In the genomic region with DNA sequence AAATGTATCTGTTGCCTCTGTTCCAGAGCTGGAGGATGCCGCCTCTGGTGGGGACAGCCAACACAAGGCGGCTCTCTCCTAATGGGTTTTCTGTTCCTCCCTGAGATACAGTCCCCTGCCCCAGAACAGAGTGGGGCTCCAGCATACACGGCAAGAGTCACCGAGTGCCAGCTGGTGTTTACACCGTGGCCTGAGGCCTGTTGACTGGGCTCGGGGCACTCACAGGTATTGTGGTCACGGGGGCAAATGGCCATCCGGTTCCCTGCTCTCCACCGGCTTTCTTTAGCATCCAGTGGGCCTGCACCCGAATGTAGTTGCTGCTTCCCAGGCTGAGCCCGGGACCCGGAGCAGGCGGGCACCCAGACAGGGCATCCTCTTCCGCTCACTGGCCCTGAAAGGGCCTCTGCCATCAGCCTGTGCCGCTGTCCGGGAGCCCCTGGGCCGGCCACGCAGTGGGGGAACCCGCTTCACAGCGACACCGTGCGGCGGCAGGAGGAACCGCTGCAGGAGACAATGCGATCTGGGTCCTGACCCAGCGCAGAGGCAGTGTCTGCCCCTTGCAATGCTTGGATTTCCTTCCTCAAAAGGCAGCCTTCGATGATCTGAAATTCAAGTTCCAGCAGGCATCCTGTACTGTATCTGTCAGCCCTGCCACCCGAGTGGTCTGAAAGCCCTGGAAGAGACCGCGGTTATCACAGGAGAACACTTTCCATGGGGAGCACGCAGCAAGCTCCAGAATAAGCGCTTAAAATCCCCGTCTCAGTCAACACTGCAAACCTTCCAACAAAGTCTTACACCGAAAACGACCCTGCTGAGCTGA, we compare ENCODE assay signal across 9 cellular contexts. TPM values are rescaled to one million over a fixed set of nuclear protein-coding genes. Genes with fewer than 3 reads are reported as not detected.
DNase-seq lines count a peak whose midpoint lies in the region; ATAC-seq and TF ChIP-seq lines count a peak whose summit lies in the region.
"Had no signal": no experiment of that assay in that cellular context is flagged by ENCODE, and none has a peak within 500 bp of the region (broad histone marks: within the 10 kb centered on the region; RNA-seq: fewer than 3 reads in every experiment).

No MANE protein-coding gene starts in this region.

- no peaks in the 10 kb centered on the region for H3K4me1 ChIP-seq in KMS-11 (ENCODE audit: low read depth, poor library complexity, severe bottlenecking)

- peak; percentile 93 for ATAC-seq in left lobe of liver
- no peak for ATAC-seq in HG02970 (IDR thresholded peaks at IDR 0.05; ENCODE audit: low FRiP score, unreplicated experiment)
- no peak for ATAC-seq in GM21737 (IDR thresholded peaks at IDR 0.05; ENCODE audit: unreplicated experiment)

- no peaks in the 10 kb centered on the region for H4K20me1 ChIP-seq in KMS-11 (ENCODE audit: insufficient read depth)

- H2AFZ ChIP-seq in KMS-11 (ENCODE audit: low read depth) = no peak overlapping the region

- TF ChIP-seq CTCF in KMS-11 (conservative IDR thresholded peaks at IDR 0.05; ENCODE audit: low read depth, low read length) (peak; percentile 88), cardiac fibroblast (IDR thresholded peaks at IDR 0.05; ENCODE audit: low read depth, low read length) (peak; percentile 94)

- DNase-seq in DMS53 (lab: John Stamatoyannopoulos, UW) (peak; percentile 76), cardiac fibroblast (ENCODE audit: low read depth in 2 of 2) (peak; percentile 28 to 45), left lobe of liver (ENCODE audit: low spot score) (no peak)
- peak; percentile 73 for DNase-seq in activated CD4-positive, CD25-positive, alpha-beta regulatory T cell treated with anti-CD3 and anti-CD28 coated beads, Interleukin-2, amount 50 U/mL, for 72 hours
- peak; percentile 17 to 43 (median 42) for DNase-seq in stimulated activated CD4-positive, alpha-beta T cell treated with anti-CD3 and anti-CD28 coated beads, TNF-alpha, amount 100 ng/mL, for 48 hours (ENCODE audit: low read depth in 3 of 3)

- no peak overlapping the region for H3K4me2 ChIP-seq in KMS-11

- H3K4me3 ChIP-seq in KMS-11 (IDR thresholded peaks at IDR 0.05; ENCODE audit: insufficient read depth, low read depth, low read length) (no peak overlapping the region), cardiac fibroblast (replicated peaks in 1 of 2; ENCODE audit: low read depth in 2 of 2, low read length in 2 of 2) (no peak overlapping the region)

- peaks cover 87% of the 10 kb centered on the region for H3K27me3 ChIP-seq in KMS-11 (ENCODE audit: insufficient read depth, low read depth)

- no peak overlapping the region for H3K27ac ChIP-seq in KMS-11

- no peaks in the 10 kb centered on the region for H3K79me2 ChIP-seq in KMS-11 (ENCODE audit: insufficient read depth, low read depth)

- no peaks in the 10 kb centered on the region for H3K36me3 ChIP-seq in KMS-11 (ENCODE audit: insufficient read depth)

- H3K9ac ChIP-seq in KMS-11 = no peak overlapping the region

RNA-seq across cellular contexts. Expression of a gene that starts 0.9 kb away (rescaled TPM):
- not detected for total RNA-seq in left lobe of liver
- total RNA-seq: urinary bladder had no signal

RNA-seq across cellular contexts. Expression of a gene that starts 6.8 kb away (rescaled TPM):
- not detected for total RNA-seq in left lobe of liver
- total RNA-seq: urinary bladder had no signal

RNA-seq across cellular contexts. Expression of a gene that starts 20.5 kb away (rescaled TPM):
- total RNA-seq in left lobe of liver = not detected
- total RNA-seq: urinary bladder had no signal

RNA-seq across cellular contexts. Expression of a gene that starts 30.6 kb away (rescaled TPM):
- not detected for total RNA-seq in left lobe of liver
- total RNA-seq: urinary bladder had no signal

RNA-seq across cellular contexts. Expression of a gene that starts 43.6 kb away (rescaled TPM):
- not detected for total RNA-seq in left lobe of liver
- total RNA-seq: urinary bladder had no signal
